In genomic region chr12:6405963-6406362, GRCh38 we compare ENCODE assay signal across 29 cellular contexts. TPM values are rescaled to one million over a fixed set of nuclear protein-coding genes. Genes with fewer than 3 reads are reported as not detected.
"Had no signal": no experiment of that assay in that cellular context is flagged by ENCODE, and none has a peak within 500 bp of the region (broad histone marks: within the 10 kb centered on the region; RNA-seq: fewer than 3 reads in every experiment).

No MANE protein-coding gene starts in this region.

- H3K27ac Mint-ChIP-seq: dendritic cell treated with granulocyte-macrophage colony-stimulating factor and Interleukin-4, amounts not matched to agents 40 ng/mL and 50 ng/mL, for 4 days; endodermal cell; naive thymus-derived CD8-positive, alpha-beta T cell; stimulated activated naive CD8-positive, alpha-beta T cell treated with anti-CD3 and anti-CD28 coated beads, Interleukin-15, amount 100 ng/mL, for 72 hours had no signal

- H3K4me1 Mint-ChIP-seq: endodermal cell; stimulated activated naive CD8-positive, alpha-beta T cell treated with anti-CD3 and anti-CD28 coated beads, Interleukin-15, amount 100 ng/mL, for 72 hours had no signal

- H3K36me3 ChIP-seq: colonic mucosa, gastroesophageal sphincter, heart left ventricle, left ventricle myocardium inferior, lower lobe of right lung, neutrophil, prostate gland, sigmoid colon, spleen, suprapubic skin had no signal

- H3K4me1 ChIP-seq: colonic mucosa, foreskin keratinocyte, gastroesophageal sphincter, heart left ventricle, left ventricle myocardium inferior, lower lobe of right lung, prostate gland, sigmoid colon, spleen, suprapubic skin had no signal

- H3K9me3 Mint-ChIP-seq: endodermal cell; naive thymus-derived CD8-positive, alpha-beta T cell; stimulated activated naive CD8-positive, alpha-beta T cell treated with anti-CD3 and anti-CD28 coated beads, Interleukin-15, amount 100 ng/mL, for 72 hours had no signal

- DNase-seq: central memory CD4-positive, alpha-beta T cell; colonic mucosa; effector CD8-positive, alpha-beta T cell; endodermal cell; foreskin keratinocyte; heart left ventricle; kidney; left ventricle myocardium inferior; lower lobe of right lung; naive thymus-derived CD8-positive, alpha-beta T cell; right cardiac atrium; sigmoid colon; spleen; stimulated activated CD4-positive, alpha-beta T cell treated with anti-CD3 and anti-CD28 coated beads, Interleukin-2, amount 100 ng/mL, for 48 hours; stimulated activated CD8-positive, alpha-beta memory T cell treated with anti-CD3 and anti-CD28 coated beads, Interleukin-4, amount 100 ng/mL, for 48 hours; stimulated activated naive CD4-positive, alpha-beta T cell; stimulated activated naive CD8-positive, alpha-beta T cell treated with anti-CD3 and anti-CD28 coated beads, Interleukin-15, amount 100 ng/mL, for 72 hours; trophoblast cell had no signal

- FAIRE-seq: kidney had no signal

- H3K36me3 Mint-ChIP-seq: naive thymus-derived CD8-positive, alpha-beta T cell had no signal

- H3K4me3 ChIP-seq: colonic mucosa, gastroesophageal sphincter, heart left ventricle, hepatocyte, left ventricle myocardium inferior, lower lobe of right lung, prostate gland, sigmoid colon, spleen, suprapubic skin had no signal

- H3K9me3 ChIP-seq: colonic mucosa, gastroesophageal sphincter, heart left ventricle, left ventricle myocardium inferior, lower lobe of right lung, neutrophil, prostate gland, spleen, suprapubic skin had no signal

- H3K27ac ChIP-seq: colonic mucosa, epithelial cell of prostate, foreskin keratinocyte, gastroesophageal sphincter, heart left ventricle, hepatocyte, left ventricle myocardium inferior, lower lobe of right lung, neutrophil, prostate gland, sigmoid colon, spleen, suprapubic skin had no signal

- H3K4me3 Mint-ChIP-seq: dendritic cell treated with granulocyte-macrophage colony-stimulating factor and Interleukin-4, amounts not matched to agents 40 ng/mL and 50 ng/mL, for 4 days; endodermal cell; naive thymus-derived CD8-positive, alpha-beta T cell; stimulated activated naive CD8-positive, alpha-beta T cell treated with anti-CD3 and anti-CD28 coated beads, Interleukin-15, amount 100 ng/mL, for 72 hours had no signal

- H3K27me3 ChIP-seq: colonic mucosa, foreskin keratinocyte, gastroesophageal sphincter, heart left ventricle, hepatocyte, neutrophil, sigmoid colon, spleen, suprapubic skin had no signal

- H3K27me3 Mint-ChIP-seq: dendritic cell treated with granulocyte-macrophage colony-stimulating factor and Interleukin-4, amounts not matched to agents 40 ng/mL and 50 ng/mL, for 4 days; naive thymus-derived CD8-positive, alpha-beta T cell; stimulated activated naive CD8-positive, alpha-beta T cell treated with anti-CD3 and anti-CD28 coated beads, Interleukin-15, amount 100 ng/mL, for 72 hours had no signal

RNA-seq across cellular contexts. Expression of gene SCNN1A, which starts 30.6 kb away (rescaled TPM):
- total RNA-seq: cerebellum, skeletal muscle tissue had no signal

RNA-seq across cellular contexts. Expression of gene CD27, which starts 38.8 kb away (rescaled TPM):
- total RNA-seq: cerebellum, foreskin keratinocyte, hepatocyte, mesenteric fat pad, myocyte, skeletal muscle tissue had no signal
